9 cellular contexts compared by ENCODE assay signal in the genomic region with DNA sequence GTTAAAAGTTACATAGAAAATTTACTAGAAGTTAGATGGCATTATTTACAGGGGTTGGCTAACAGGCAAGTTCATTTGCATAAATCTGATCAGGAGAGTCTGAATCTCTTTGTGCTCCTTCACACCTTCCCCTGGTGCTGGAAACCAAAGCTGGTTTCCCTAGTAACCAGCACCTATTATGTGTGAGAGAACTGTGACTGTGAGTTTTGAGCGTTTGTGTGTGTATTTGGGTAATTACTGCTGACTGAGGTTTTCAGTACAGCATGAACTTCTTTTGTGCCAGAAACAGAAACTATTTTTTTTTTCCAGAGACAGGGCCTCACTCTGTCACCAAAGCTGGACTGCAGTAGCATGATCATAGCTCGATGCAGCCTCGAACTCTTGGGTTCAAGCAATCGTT. TPM values are rescaled to one million over a fixed set of nuclear protein-coding genes. Genes with fewer than 3 reads are reported as not detected.
A peak's percentile ranks its signal among the peaks of the same experiment; 100 is the strongest.
DNase-seq lines count a peak whose midpoint lies in the region; ATAC-seq and TF ChIP-seq lines count a peak whose summit lies in the region.
"Had no signal": no experiment of that assay in that cellular context is flagged by ENCODE, and none has a peak within 500 bp of the region (broad histone marks: within the 10 kb centered on the region; RNA-seq: fewer than 3 reads in every experiment).

No MANE protein-coding gene starts in this region.

- ATAC-seq in GM18909 (IDR thresholded peaks at IDR 0.05; ENCODE audit: poor library complexity, unreplicated experiment) (peak; percentile 78), HG02588 (IDR thresholded peaks at IDR 0.05; ENCODE audit: unreplicated experiment) (peak; percentile 67)

- no peaks in the 10 kb centered on the region for H3K27me3 Mint-ChIP-seq in nephron progenitor cell (ENCODE audit: low read depth, poor library complexity)

- DNase-seq in NCI-H748 (lab: John Stamatoyannopoulos, UW; ENCODE audit: unreplicated experiment) (peak; percentile 90), nephron progenitor cell (no peak), putamen (ENCODE audit: low spot score) (no peak), NCI-H526 treated with DMSO at 0.1 percent for 48 hours (lab: John Stamatoyannopoulos, UW) (no peak), cerebellum (ENCODE audit: low spot score) (no peak)
- no peak for DNase-seq in activated CD8-positive, alpha-beta memory T cell treated with anti-CD3 and anti-CD28 coated beads, Interleukin-2, amount 50 U/mL, for 4 hours
- DNase-seq: retina had no signal

- peaks cover 22% of the 10 kb centered on the region for H3K4me1 Mint-ChIP-seq in nephron progenitor cell

- peaks cover 15% of the 10 kb centered on the region for H3K9me3 Mint-ChIP-seq in nephron progenitor cell

- H3K36me3 Mint-ChIP-seq in nephron progenitor cell (ENCODE audit: low read depth): no peaks in the 10 kb centered on the region

- H3K4me3 Mint-ChIP-seq in nephron progenitor cell: no peak overlapping the region

- H3K27ac Mint-ChIP-seq in nephron progenitor cell: peak overlapping the region; percentile 53

- no peak for TF ChIP-seq CTCF in nephron progenitor cell (IDR thresholded peaks at IDR 0.05)

RNA-seq across cellular contexts. Expression of gene IFIT1B, which starts 10.3 kb away (rescaled TPM):
- 0.82 TPM for total RNA-seq in cerebellum

RNA-seq across cellular contexts. Expression of gene IFIT1, which starts 24.9 kb away (rescaled TPM):
- 5.1 TPM for total RNA-seq in cerebellum

RNA-seq across cellular contexts. Expression of gene IFIT3, which starts 39.7 kb away (rescaled TPM):
- 2.4 TPM for total RNA-seq in cerebellum

RNA-seq across cellular contexts. Expression of gene IFIT5, which starts 46.8 kb away (rescaled TPM):
- 35.0 TPM for total RNA-seq in cerebellum
